12 cellular contexts compared by ENCODE assay signal in genomic region chr15:65245096-65245849, GRCh38. TPM values are rescaled to one million over a fixed set of nuclear protein-coding genes. Genes with fewer than 3 reads are reported as not detected.
DNase-seq lines count a peak whose midpoint lies in the region; ATAC-seq and TF ChIP-seq lines count a peak whose summit lies in the region.
"Had no signal": no experiment of that assay in that cellular context is flagged by ENCODE, and none has a peak within 500 bp of the region (broad histone marks: within the 10 kb centered on the region; RNA-seq: fewer than 3 reads in every experiment).

No MANE protein-coding gene starts in this region.

- H3K4me3 ChIP-seq in epithelial cell of esophagus (ENCODE audit: low read length): no peak overlapping the region
- no peak overlapping the region for H3K4me3 ChIP-seq in left lung

- no peaks in the 10 kb centered on the region for H3K9me3 ChIP-seq in left lung

- H3K4me1 ChIP-seq in left lung: peaks cover 0 to 4% of the 10 kb centered on the region in 2 donors

- H3K9me3 Mint-ChIP-seq in stimulated activated effector memory CD8-positive, alpha-beta T cell treated with anti-CD3 and anti-CD28 coated beads, Interleukin-12 subunit alpha, Interleukin-12 subunit beta, amount 100 ng/mL, for 72 hours: no peaks in the 10 kb centered on the region

- DNase-seq in LHCN-M2 (ENCODE audit: low read depth) (peak; percentile 80), epithelial cell of esophagus (ENCODE audit: low read depth) (peak; percentile 44), left lung (peak in 1 of 2 donors; percentile 46)
- DNase-seq in stimulated activated effector memory CD8-positive, alpha-beta T cell treated with anti-CD3 and anti-CD28 coated beads, Interleukin-12 subunit alpha, Interleukin-12 subunit beta, amount 100 ng/mL, for 72 hours (ENCODE audit: low spot score in 2 of 2): no peak
- no peak for DNase-seq in central memory CD4-positive, alpha-beta T cell
- no peak for DNase-seq in stimulated activated CD4-positive, alpha-beta T cell treated with anti-CD3 and anti-CD28 coated beads, Interleukin-2, amount 100 ng/mL, for 24 hours
- DNase-seq: cortex of kidney, NCI-H1105, T-helper 2 cell had no signal

- intact Hi-C loops in left lung (cut with DNase I): no loop called here

- ATAC-seq in left lung: peak; percentile 56
- no peak for ATAC-seq in stimulated activated effector memory CD8-positive, alpha-beta T cell treated with anti-CD3 and anti-CD28 coated beads, Interleukin-12 subunit alpha, Interleukin-12 subunit beta, amount 100 ng/mL, for 72 hours
- ATAC-seq in HG03469 (IDR thresholded peaks at IDR 0.05; ENCODE audit: unreplicated experiment): no peak
- no peak for ATAC-seq in GM21381 (IDR thresholded peaks at IDR 0.05; ENCODE audit: unreplicated experiment)

- peaks cover 12% of the 10 kb centered on the region for H3K4me1 Mint-ChIP-seq in stimulated activated effector memory CD8-positive, alpha-beta T cell treated with anti-CD3 and anti-CD28 coated beads, Interleukin-12 subunit alpha, Interleukin-12 subunit beta, amount 100 ng/mL, for 72 hours

- H3K4me3 Mint-ChIP-seq in stimulated activated effector memory CD8-positive, alpha-beta T cell treated with anti-CD3 and anti-CD28 coated beads, Interleukin-12 subunit alpha, Interleukin-12 subunit beta, amount 100 ng/mL, for 72 hours: no peak overlapping the region

- H3K27ac ChIP-seq in left lung: peak overlapping the region in 1 of 2 donors; percentile 48

- no peaks in the 10 kb centered on the region for H3K27me3 ChIP-seq in left lung

- H3K36me3 ChIP-seq in left lung: no peaks in the 10 kb centered on the region

- peak overlapping the region; percentile 37 for H3K27ac Mint-ChIP-seq in stimulated activated effector memory CD8-positive, alpha-beta T cell treated with anti-CD3 and anti-CD28 coated beads, Interleukin-12 subunit alpha, Interleukin-12 subunit beta, amount 100 ng/mL, for 72 hours

- H3K36me3 Mint-ChIP-seq in stimulated activated effector memory CD8-positive, alpha-beta T cell treated with anti-CD3 and anti-CD28 coated beads, Interleukin-12 subunit alpha, Interleukin-12 subunit beta, amount 100 ng/mL, for 72 hours: no peaks in the 10 kb centered on the region

- TF ChIP-seq CTCF in epithelial cell of esophagus (IDR thresholded peaks at IDR 0.05; ENCODE audit: insufficient read depth, low read depth, low read length, missing control alignments) (no peak), left lung (IDR thresholded peaks at IDR 0.05) (no peak)

RNA-seq across cellular contexts. Expression of gene CILP, which starts 34.0 kb away (rescaled TPM):
- under 0.01 and 0.17 TPM in 2 replicates for total RNA-seq in LHCN-M2 (2014; rRNA removed)
- polyA plus RNA-seq in LHCN-M2 (2012): not detected
- 1 to 10 TPM; 1.4 to 8.5 TPM for total RNA-seq in left lung

RNA-seq across cellular contexts. Expression of gene PARP16, which starts 41.4 kb away (rescaled TPM):
- total RNA-seq in LHCN-M2 (2014; rRNA removed): 7.3 and 7.8 TPM in 2 replicates
- 4.5 TPM for polyA plus RNA-seq in LHCN-M2 (2012)
- total RNA-seq in left lung: 1 to 10 TPM; 8.0 to 8.2 TPM

RNA-seq across cellular contexts. Expression of gene RNU5A-1, which starts 50.6 kb away (rescaled TPM):
- not detected in 2 replicates for total RNA-seq in LHCN-M2 (2014; rRNA removed)
- polyA plus RNA-seq in LHCN-M2 (2012): not detected
- total RNA-seq in left lung: not detected
- total RNA-seq: renal cortical epithelial cell had no signal

RNA-seq across cellular contexts. Expression of gene RNU5B-1, which starts 59.2 kb away (rescaled TPM):
- not detected in 2 replicates for total RNA-seq in LHCN-M2 (2014; rRNA removed)
- not detected for polyA plus RNA-seq in LHCN-M2 (2012)
- total RNA-seq in left lung: 10 to 100 TPM in 1 of 2 donors, not detected in 1; 26.6 TPM
- total RNA-seq: renal cortical epithelial cell had no signal

Comparison
In these comparisons a context has a peak if more than half of its experiments do, and no peak if none do; other contexts are left out.
1. DNase-seq: peak in LHCN-M2 (single experiment) and epithelial cell of esophagus (single experiment); none in stimulated activated effector memory CD8-positive, alpha-beta T cell treated with anti-CD3 and anti-CD28 coated beads, Interleukin-12 subunit alpha, Interleukin-12 subunit beta, amount 100 ng/mL, for 72 hours (0 of 2), central memory CD4-positive, alpha-beta T cell (single experiment) and stimulated activated CD4-positive, alpha-beta T cell treated with anti-CD3 and anti-CD28 coated beads, Interleukin-2, amount 100 ng/mL, for 24 hours (0 of 2).